8 cellular contexts compared by ENCODE assay signal in genomic region chr3:177830411-177830849, GRCh38.
DNase-seq lines count a peak whose midpoint lies in the region; ATAC-seq and TF ChIP-seq lines count a peak whose summit lies in the region.

No MANE protein-coding gene starts in this region.

- no peaks in the 10 kb centered on the region for H3K36me3 ChIP-seq in breast epithelium
- H3K36me3 ChIP-seq in mesenchymal stem cell (ENCODE audit: control insufficient read depth in 1 of 2, insufficient read depth in 2 of 2, low read depth in 1 of 2, low read length in 2 of 2): no peaks in the 10 kb centered on the region

- no peak overlapping the region for H2AFZ ChIP-seq in mesenchymal stem cell (ENCODE audit: low read depth, low read length)

- H3K18ac ChIP-seq in mesenchymal stem cell (ENCODE audit: low read depth in 1 of 2, low read length in 2 of 2): peak overlapping the region; percentile 52 to 80

- peak overlapping the region; percentile 69 to 70 for H2BK12ac ChIP-seq in mesenchymal stem cell (ENCODE audit: low read length in 2 of 2)

- peak overlapping the region; percentile 95 for H2AK5ac ChIP-seq in mesenchymal stem cell (ENCODE audit: low read length, severe bottlenecking)

- H3K4me3 ChIP-seq in AG04449 (ENCODE audit: low read depth, low read length) (no peak overlapping the region), breast epithelium (no peak overlapping the region), mesenchymal stem cell (ENCODE audit: insufficient read depth in 1 of 2, low read depth in 1 of 2, low read length in 2 of 2) (no peak overlapping the region)

- ATAC-seq in HG03439 (IDR thresholded peaks at IDR 0.05; ENCODE audit: unreplicated experiment) (no peak), GM18873 (IDR thresholded peaks at IDR 0.05; ENCODE audit: low FRiP score, unreplicated experiment) (no peak)

- H3K23ac ChIP-seq in mesenchymal stem cell (ENCODE audit: low read length in 2 of 2): no peak overlapping the region

- H3K4me2 ChIP-seq in mesenchymal stem cell (ENCODE audit: low read length, poor library complexity, severe bottlenecking): no peak overlapping the region

- POLR2A ChIA-PET in AG04449 (lab: Yijun Ruan, JAX): no interaction called here

- no peaks in the 10 kb centered on the region for H3K79me1 ChIP-seq in mesenchymal stem cell (replicated peaks; ENCODE audit: low read length, poor library complexity, severe bottlenecking)

- no peak for TF ChIP-seq CTCF in AG04449 (IDR thresholded peaks at IDR 0.05; ENCODE audit: insufficient read depth, low read length, missing control alignments)
- no peak for TF ChIP-seq CTCF in breast epithelium (IDR thresholded peaks at IDR 0.05)

- H3K9me3 ChIP-seq in breast epithelium: no peaks in the 10 kb centered on the region
- no peaks in the 10 kb centered on the region for H3K9me3 ChIP-seq in mesenchymal stem cell (ENCODE audit: control insufficient read depth, low read length)

- no peak overlapping the region for H2BK15ac ChIP-seq in mesenchymal stem cell (ENCODE audit: low read depth, poor library complexity, severe bottlenecking)

- H3K4me1 ChIP-seq in breast epithelium: no peaks in the 10 kb centered on the region
- peaks cover 12% of the 10 kb centered on the region for H3K4me1 ChIP-seq in mesenchymal stem cell (ENCODE audit: control insufficient read depth, insufficient read depth, low read depth, low read length)

- H4K91ac ChIP-seq in mesenchymal stem cell (ENCODE audit: low read length): no peak overlapping the region

- no peak overlapping the region for H2BK5ac ChIP-seq in mesenchymal stem cell (ENCODE audit: low read depth, low read length, poor library complexity, severe bottlenecking)

- H4K8ac ChIP-seq in mesenchymal stem cell (ENCODE audit: low read length): peak overlapping the region; percentile 12

- DNase-seq in AG04449 (ENCODE audit: low read depth, low spot score): peak; percentile 85
- peak; percentile 32 for DNase-seq in NCI-H128 (lab: John Stamatoyannopoulos, UW; ENCODE audit: unreplicated experiment)
- DNase-seq in breast epithelium (ENCODE audit: low spot score in 2 of 2): peak in 1 of 2 donors; percentile 61
- peak; percentile 70 for DNase-seq in mesenchymal stem cell
- no peak for DNase-seq in NAMALWA (ENCODE audit: low spot score)
- no peak for DNase-seq in effector CD8-positive, alpha-beta T cell (lab: John Stamatoyannopoulos, UW)

- no peak overlapping the region for H3K9ac ChIP-seq in mesenchymal stem cell (ENCODE audit: low read length)

- peak overlapping the region; percentile 62 to 78 for H3K27ac ChIP-seq in breast epithelium
- no peak overlapping the region for H3K27ac ChIP-seq in mesenchymal stem cell (ENCODE audit: low read length, poor library complexity, severe bottlenecking)

- no peak overlapping the region for H2BK120ac ChIP-seq in mesenchymal stem cell (ENCODE audit: low read depth, low read length)

- WGBS in mesenchymal stem cell: 17% methylated on average over 2 of the region's 3 CpGs

- H3K4ac ChIP-seq in mesenchymal stem cell (ENCODE audit: low read depth in 1 of 2, low read length in 2 of 2): peak overlapping the region; percentile 35 to 54

- intact Hi-C loops in breast epithelium (cut with DNase I; ENCODE audit: low total_unique reads): no loop called here

- H3K14ac ChIP-seq in mesenchymal stem cell (ENCODE audit: low read length in 2 of 2): no peak overlapping the region

- CTCF ChIA-PET in AG04449 (lab: Yijun Ruan, JAX): interaction anchor here (1.8 kb wide), 1 partner anchor 555 kb away, joined by 4 read pairs; no protein-coding TSS in a partner anchor

- H3K27me3 ChIP-seq in breast epithelium: no peaks in the 10 kb centered on the region
- H3K27me3 ChIP-seq in mesenchymal stem cell (ENCODE audit: control insufficient read depth in 1 of 2, insufficient read depth in 1 of 2, low read length in 2 of 2): peaks cover 0 to 10% of the 10 kb centered on the region in 2 experiments

- TF ChIP-seq POLR2A in breast epithelium (IDR thresholded peaks at IDR 0.05): no peak

Comparison
In these comparisons a context has a peak if more than half of its experiments do, and no peak if none do; other contexts are left out.
1. DNase-seq: peak in AG04449 (single experiment), NCI-H128 (single experiment) and mesenchymal stem cell (single experiment); none in NAMALWA (single experiment) and effector CD8-positive, alpha-beta T cell (single experiment).